In genomic region chr20:4665591-4665990, GRCh38 we compare ENCODE assay signal across 15 cellular contexts. TPM values are rescaled to one million over a fixed set of nuclear protein-coding genes. Genes with fewer than 3 reads are reported as not detected.
DNase-seq lines count a peak whose midpoint lies in the region; ATAC-seq and TF ChIP-seq lines count a peak whose summit lies in the region.
"Had no signal": no experiment of that assay in that cellular context is flagged by ENCODE, and none has a peak within 500 bp of the region (broad histone marks: within the 10 kb centered on the region; RNA-seq: fewer than 3 reads in every experiment).

No MANE protein-coding gene starts in this region.

- no peaks in the 10 kb centered on the region for H3F3A ChIP-seq in Loucy (ENCODE audit: low read depth)

- H2AFZ ChIP-seq in Loucy (ENCODE audit: low read length), result no peak overlapping the region

- H3K4me2 ChIP-seq in Loucy (ENCODE audit: low read depth, low read length, poor library complexity, severe bottlenecking), result peak overlapping the region; percentile 67

- POLR2A ChIA-PET in naive thymus-derived CD4-positive, alpha-beta T cell (lab: Charles Lee), result interaction anchor here (1.3 kb wide), 1 partner anchor 18 kb away, joined by 4 read pairs; no protein-coding TSS in a partner anchor

- H3K4me3 Mint-ChIP-seq in activated naive CD8-positive, alpha-beta T cell treated with anti-CD3 and anti-CD28 coated beads for 36 hours, result peak overlapping the region; percentile 50
- peak overlapping the region in 6 of 10 donors; percentile 20 to 81 (median 49) for H3K4me3 Mint-ChIP-seq in naive thymus-derived CD4-positive, alpha-beta T cell

- H3K27ac Mint-ChIP-seq in activated naive CD8-positive, alpha-beta T cell treated with anti-CD3 and anti-CD28 coated beads for 36 hours, result peak overlapping the region; percentile 59
- H3K27ac Mint-ChIP-seq in naive thymus-derived CD4-positive, alpha-beta T cell, result peak overlapping the region in 6 of 9 donors; percentile 21 to 87 (median 28)

- DNase-seq in CD1c-positive myeloid dendritic cell (ENCODE audit: extremely low spot score), result peak; percentile 15
- no peak for DNase-seq in activated naive CD8-positive, alpha-beta T cell treated with anti-CD3 and anti-CD28 coated beads for 36 hours
- DNase-seq in naive thymus-derived CD4-positive, alpha-beta T cell, result no peak
- no peak for DNase-seq in DMS79 treated with DMSO at 0.1 percent for 48 hours (lab: John Stamatoyannopoulos, UW)
- DNase-seq in cardiac septum (ENCODE audit: low spot score), result no peak
- DNase-seq: Calu3, NCI-H187, NCI-H748 treated with DMSO at 0.1 percent for 48 hours, SJCRH30 had no signal

- ATAC-seq in naive thymus-derived CD4-positive, alpha-beta T cell, result peak; percentile 2
- ATAC-seq in GM21528 (IDR thresholded peaks at IDR 0.05; ENCODE audit: low FRiP score, unreplicated experiment) (no peak), HG03457 (IDR thresholded peaks at IDR 0.05; ENCODE audit: unreplicated experiment) (no peak)

- H3K79me2 ChIP-seq in Loucy (ENCODE audit: insufficient read depth, low read length), result no peaks in the 10 kb centered on the region

- intact Hi-C loops in naive thymus-derived CD4-positive, alpha-beta T cell (cut with micrococcal nuclease), result no loop called here
- intact Hi-C loops in cardiac septum (cut with DNase I), result no loop called here

- no peaks in the 10 kb centered on the region for H3K9me3 ChIP-seq in Loucy (ENCODE audit: insufficient read depth, low read depth, low read length)
- H3K9me3 ChIP-seq in naive thymus-derived CD4-positive, alpha-beta T cell (ENCODE audit: control insufficient read depth in 2 of 3, low read length in 3 of 3), result no peaks in the 10 kb centered on the region
- H3K9me3 ChIP-seq: colonic mucosa, SJCRH30 had no signal

- no peak overlapping the region for H3K27ac ChIP-seq in naive thymus-derived CD4-positive, alpha-beta T cell (ENCODE audit: low read depth, low read length)
- H3K27ac ChIP-seq: colonic mucosa, SJCRH30 had no signal

- no peaks in the 10 kb centered on the region for H3K27me3 Mint-ChIP-seq in activated naive CD8-positive, alpha-beta T cell treated with anti-CD3 and anti-CD28 coated beads for 36 hours
- H3K27me3 Mint-ChIP-seq in naive thymus-derived CD4-positive, alpha-beta T cell, result peaks cover 0 to 8% (median 0%) of the 10 kb centered on the region in 5 donors

- peak overlapping the region; percentile 60 for H3K4me3 ChIP-seq in Loucy (ENCODE audit: low read length, poor library complexity, severe bottlenecking)
- H3K4me3 ChIP-seq in naive thymus-derived CD4-positive, alpha-beta T cell (ENCODE audit: low read length), result peak overlapping the region; percentile 46
- H3K4me3 ChIP-seq: colonic mucosa, K562, SJCRH30 had no signal

- H3K27me3 ChIP-seq in Loucy (ENCODE audit: insufficient read depth, low read length, poor library complexity, severe bottlenecking), result no peaks in the 10 kb centered on the region
- no peaks in the 10 kb centered on the region for H3K27me3 ChIP-seq in naive thymus-derived CD4-positive, alpha-beta T cell (ENCODE audit: control insufficient read depth in 2 of 2, insufficient read depth in 2 of 2, low read length in 2 of 2)
- H3K27me3 ChIP-seq: colonic mucosa, SJCRH30 had no signal

- peaks cover 27% of the 10 kb centered on the region for H3K4me1 Mint-ChIP-seq in activated naive CD8-positive, alpha-beta T cell treated with anti-CD3 and anti-CD28 coated beads for 36 hours
- H3K4me1 Mint-ChIP-seq in naive thymus-derived CD4-positive, alpha-beta T cell, result peaks cover 8 to 47% (median 16%) of the 10 kb centered on the region in 7 donors

- no peaks in the 10 kb centered on the region for H4K20me1 ChIP-seq in Loucy (ENCODE audit: insufficient read depth, low read length, poor library complexity, severe bottlenecking)

- no peaks in the 10 kb centered on the region for H3K9me3 Mint-ChIP-seq in activated naive CD8-positive, alpha-beta T cell treated with anti-CD3 and anti-CD28 coated beads for 36 hours
- H3K9me3 Mint-ChIP-seq in naive thymus-derived CD4-positive, alpha-beta T cell, result peaks cover 0 to 2% (median 0%) of the 10 kb centered on the region in 11 donors

- H3K4me1 ChIP-seq in Loucy (ENCODE audit: insufficient read depth, low read length, poor library complexity, severe bottlenecking), result peaks cover 31% of the 10 kb centered on the region
- H3K4me1 ChIP-seq in naive thymus-derived CD4-positive, alpha-beta T cell (ENCODE audit: control insufficient read depth in 2 of 2, insufficient read depth in 2 of 2, low read length in 2 of 2), result peaks cover 10 to 17% of the 10 kb centered on the region in 2 donors
- H3K4me1 ChIP-seq: colonic mucosa, SJCRH30 had no signal

- peaks cover 6% of the 10 kb centered on the region for H3K36me3 Mint-ChIP-seq in activated naive CD8-positive, alpha-beta T cell treated with anti-CD3 and anti-CD28 coated beads for 36 hours
- H3K36me3 Mint-ChIP-seq in naive thymus-derived CD4-positive, alpha-beta T cell, result peaks cover 0 to 4% (median 0%) of the 10 kb centered on the region in 5 donors

- CTCF ChIA-PET in naive thymus-derived CD4-positive, alpha-beta T cell (lab: Charles Lee), result interaction anchor here (1.0 kb wide), 1 partner anchor 60 kb away, joined by 3 read pairs; no protein-coding TSS in a partner anchor

- no peak for TF ChIP-seq CTCF in Loucy (conservative IDR thresholded peaks at IDR 0.05; ENCODE audit: low read length)

- H3K9me2 ChIP-seq in Loucy (replicated peaks; ENCODE audit: low read depth, low read length), result no peaks in the 10 kb centered on the region

- H3K9ac ChIP-seq in Loucy (ENCODE audit: low read depth, low read length, poor library complexity, severe bottlenecking), result no peak overlapping the region

- no peaks in the 10 kb centered on the region for H3K36me3 ChIP-seq in Loucy (ENCODE audit: insufficient read depth, low read length)
- H3K36me3 ChIP-seq in naive thymus-derived CD4-positive, alpha-beta T cell (ENCODE audit: control insufficient read depth in 2 of 3, insufficient read depth in 3 of 3, low read length in 3 of 3), result no peaks in the 10 kb centered on the region
- H3K36me3 ChIP-seq: colonic mucosa, SJCRH30 had no signal

RNA-seq across cellular contexts. Expression of gene PRNP, which starts 20.7 kb away (rescaled TPM):
- 10 to 100 TPM; 40.5 to 41.8 TPM for total RNA-seq in activated naive CD8-positive, alpha-beta T cell treated with anti-CD3 and anti-CD28 coated beads for 36 hours
- total RNA-seq in naive thymus-derived CD4-positive, alpha-beta T cell, result 10 to 100 TPM; 40.9 to 80.4 (median 44.9) TPM
- polyA plus RNA-seq in naive thymus-derived CD4-positive, alpha-beta T cell, result 10 to 100 TPM; 57.9 to 63.9 TPM
- total RNA-seq in cardiac septum, result 127 TPM

RNA-seq across cellular contexts. Expression of gene PRND, which starts 56.1 kb away (rescaled TPM):
- not detected for total RNA-seq in activated naive CD8-positive, alpha-beta T cell treated with anti-CD3 and anti-CD28 coated beads for 36 hours
- under 1 TPM in 1 of 5 experiments, not detected in 4; 0.12 TPM for total RNA-seq in naive thymus-derived CD4-positive, alpha-beta T cell
- polyA plus RNA-seq in naive thymus-derived CD4-positive, alpha-beta T cell, result under 1 TPM in 1 of 2 donors, not detected in 1; 0.05 TPM
- total RNA-seq in cardiac septum, result 0.08 TPM
- total RNA-seq: Calu3, fibroblast of villous mesenchyme, K562, SJCRH30 had no signal
- polyA plus RNA-seq: K562 had no signal
